4 cellular contexts compared by ENCODE assay signal in genomic region chr21:44247891-44248290, GRCh38. TPM values are rescaled to one million over a fixed set of nuclear protein-coding genes. Genes with fewer than 3 reads are reported as not detected.
"Had no signal": no experiment of that assay in that cellular context is flagged by ENCODE, and none has a peak within 500 bp of the region (broad histone marks: within the 10 kb centered on the region; RNA-seq: fewer than 3 reads in every experiment).

No MANE protein-coding gene starts in this region.

RNA-seq across cellular contexts. Expression of gene DNMT3L, which starts 13.8 kb away (rescaled TPM):
- total RNA-seq: LHCN-M2, M059J, MCF 10A, NCI-H460 had no signal

RNA-seq across cellular contexts. Expression of gene AIRE, which starts 37.8 kb away (rescaled TPM):
- total RNA-seq: LHCN-M2, M059J, MCF 10A, NCI-H460 had no signal
